Comparison of ENCODE assay signal across 20 cellular contexts in the genomic region with DNA sequence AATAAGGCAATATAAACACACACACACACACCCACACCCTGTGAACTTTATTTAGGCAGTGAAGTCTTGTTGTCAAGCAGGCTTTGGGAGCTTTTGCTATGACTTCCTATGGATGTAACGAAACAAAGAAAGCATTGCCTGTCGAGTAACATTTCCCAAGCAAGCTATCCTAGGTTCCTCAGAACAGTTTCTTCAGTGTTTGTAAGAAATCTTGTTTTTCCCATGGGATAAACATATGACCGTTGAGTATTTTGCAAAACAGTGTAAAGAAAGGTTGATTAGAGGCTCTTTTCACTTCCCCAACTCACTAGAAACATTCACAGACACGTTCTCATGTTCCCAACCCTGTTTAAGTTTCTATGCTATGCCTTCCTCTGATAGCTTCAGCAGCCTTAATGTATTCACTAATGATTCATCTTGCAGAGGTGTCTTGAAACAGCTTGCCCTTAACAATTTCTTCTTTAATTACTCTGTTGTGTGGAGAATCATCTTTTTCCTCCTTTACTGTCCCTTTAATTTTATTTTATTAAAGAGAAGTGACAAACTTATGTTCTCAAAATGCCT.
DNase-seq lines count a peak whose midpoint lies in the region; ATAC-seq and TF ChIP-seq lines count a peak whose summit lies in the region.
"Had no signal": no experiment of that assay in that cellular context is flagged by ENCODE, and none has a peak within 500 bp of the region (broad histone marks: within the 10 kb centered on the region; RNA-seq: fewer than 3 reads in every experiment).

No MANE protein-coding gene starts in this region.

- H3K27ac ChIP-seq in 22Rv1 (0 out of 2 replicates have a peak overlapping the region, but pooled peaks have one; percentile 9), OCI-LY3 (ENCODE audit: low read length) (no peak overlapping the region), MM.1S (ENCODE audit: low read length) (no peak overlapping the region), PC-9 (no peak overlapping the region)
- H3K27ac ChIP-seq: SJSA1 had no signal

- POLR2A ChIA-PET in PC-9 (lab: Charles Lee; ENCODE audit: unreplicated experiment), result no interaction called here

- BruUV-seq in PC-9 (replicated peaks; lab: Mats Ljungman, UMichigan), result no TSS peak

- TF ChIP-seq CTCF in 22Rv1 (IDR thresholded peaks at IDR 0.05) (no peak), OCI-LY3 (IDR thresholded peaks at IDR 0.05; ENCODE audit: low read depth, low read length) (no peak), MM.1S (IDR thresholded peaks at IDR 0.05; ENCODE audit: low read length) (no peak), PC-9 (conservative IDR thresholded peaks at IDR 0.05) (no peak)

- H3K36me3 ChIP-seq in OCI-LY3 (replicated peaks; ENCODE audit: low read depth, low read length), result no peaks in the 10 kb centered on the region
- H3K36me3 ChIP-seq in MM.1S (replicated peaks; ENCODE audit: insufficient read depth, low read length), result no peaks in the 10 kb centered on the region
- no peaks in the 10 kb centered on the region for H3K36me3 ChIP-seq in PC-9 (ENCODE audit: low read depth)
- H3K36me3 ChIP-seq: SJSA1 had no signal

- H3K4me3 ChIP-seq in OCI-LY3 (ENCODE audit: low read length) (no peak overlapping the region), MM.1S (ENCODE audit: low read length) (no peak overlapping the region), PC-9 (no peak overlapping the region)
- H3K4me3 ChIP-seq: SJSA1 had no signal

- intact Hi-C loops in PC-9 (cut with micrococcal nuclease; ENCODE audit: unreplicated experiment), result no loop called here

- CTCF ChIA-PET in PC-9 (lab: Charles Lee), result no interaction called here

- 0 out of 2 replicates have a peak overlapping the region, but pooled peaks have one; percentile 4 for H3K4me2 ChIP-seq in OCI-LY3 (ENCODE audit: low read length)
- no peak overlapping the region for H3K4me2 ChIP-seq in MM.1S (ENCODE audit: low read depth, low read length)
- H3K4me2 ChIP-seq in PC-9, result no peak overlapping the region

- ATAC-seq in GM18519 (IDR thresholded peaks at IDR 0.05; ENCODE audit: low FRiP score, unreplicated experiment) (peak; percentile 68), GM21515 (IDR thresholded peaks at IDR 0.05; ENCODE audit: unreplicated experiment) (no peak)
- ATAC-seq: CD8-positive, alpha-beta T cell had no signal

- H3F3A ChIP-seq in MM.1S (ENCODE audit: insufficient read depth, low read length) (no peaks in the 10 kb centered on the region), PC-9 (ENCODE audit: insufficient read depth, low read depth) (no peaks in the 10 kb centered on the region)

- H3K27me3 ChIP-seq in OCI-LY3 (ENCODE audit: low read depth, low read length) (no peaks in the 10 kb centered on the region), MM.1S (replicated peaks; ENCODE audit: insufficient read depth, low read length) (no peaks in the 10 kb centered on the region), PC-9 (ENCODE audit: insufficient read depth, low read depth) (no peaks in the 10 kb centered on the region)
- H3K27me3 ChIP-seq: SJSA1 had no signal

- H3K9me2 ChIP-seq in MM.1S (replicated peaks; ENCODE audit: insufficient read depth, low read length), result no peaks in the 10 kb centered on the region
- H3K9me2 ChIP-seq in PC-9 (ENCODE audit: insufficient read depth), result no peaks in the 10 kb centered on the region

- no peaks in the 10 kb centered on the region for H3K9me3 ChIP-seq in OCI-LY3 (ENCODE audit: insufficient read depth, low read length)
- H3K9me3 ChIP-seq in MM.1S (replicated peaks; ENCODE audit: insufficient read depth, low read length), result no peaks in the 10 kb centered on the region
- no peaks in the 10 kb centered on the region for H3K9me3 ChIP-seq in PC-9 (ENCODE audit: insufficient read depth, low read depth)
- H3K9me3 ChIP-seq: SJSA1 had no signal

- no peaks in the 10 kb centered on the region for H4K20me1 ChIP-seq in OCI-LY3 (ENCODE audit: insufficient read depth, low read length)
- no peaks in the 10 kb centered on the region for H4K20me1 ChIP-seq in MM.1S (ENCODE audit: insufficient read depth, low read length)
- H4K20me1 ChIP-seq in PC-9 (ENCODE audit: insufficient read depth), result no peaks in the 10 kb centered on the region

- H3K4me1 ChIP-seq in OCI-LY3 (ENCODE audit: low read length), result peaks cover 9% of the 10 kb centered on the region
- H3K4me1 ChIP-seq in MM.1S (ENCODE audit: low read length), result no peaks in the 10 kb centered on the region
- no peaks in the 10 kb centered on the region for H3K4me1 ChIP-seq in PC-9 (replicated peaks; ENCODE audit: insufficient read depth)
- H3K4me1 ChIP-seq: SJSA1 had no signal

- no peak overlapping the region for H3K9ac ChIP-seq in OCI-LY3 (ENCODE audit: low read length)
- H3K9ac ChIP-seq in MM.1S (ENCODE audit: low read length), result no peak overlapping the region

- H2AFZ ChIP-seq in OCI-LY3 (ENCODE audit: low read depth, low read length), result peak overlapping the region; percentile 44; the same call in 1 of the 2 replicates
- no peak overlapping the region for H2AFZ ChIP-seq in MM.1S (ENCODE audit: low read length)
- H2AFZ ChIP-seq in PC-9, result no peak overlapping the region

- peak; percentile 86 for DNase-seq in foreskin melanocyte
- DNase-seq in MM.1S, result no peak
- DNase-seq in activated CD4-positive, alpha-beta T cell treated with anti-CD3 and anti-CD28 coated beads, Interleukin-2, amount 50 U/mL, for 48 hours, result no peak
- no peak for DNase-seq in PC-9
- DNase-seq: 8988T; C1 segment of cervical spinal cord; CD8-positive, alpha-beta T cell; H9; HFFc6; NCI-H1092 treated with DMSO at 0.1 percent for 48 hours; NCI-H1436 treated with DMSO at 0.1 percent for 48 hours; NCI-H2029; NCI-H2227 treated with DMSO at 0.1 percent for 48 hours; NCI-H510A; NK-92 treated with Interleukin-12 subunit alpha and Interleukin-12 subunit beta, amount 100 ng/mL, for 24 hours had no signal

- H3K79me2 ChIP-seq in OCI-LY3 (ENCODE audit: low read length) (no peaks in the 10 kb centered on the region), MM.1S (ENCODE audit: low read length) (no peaks in the 10 kb centered on the region), PC-9 (ENCODE audit: low read depth) (no peaks in the 10 kb centered on the region)
